12 cellular contexts compared by ENCODE assay signal in genomic region chr1:1100296-1100695, GRCh38. TPM values are rescaled to one million over a fixed set of nuclear protein-coding genes. Genes with fewer than 3 reads are reported as not detected.
"Had no signal": no experiment of that assay in that cellular context is flagged by ENCODE, and none has a peak within 500 bp of the region (broad histone marks: within the 10 kb centered on the region; RNA-seq: fewer than 3 reads in every experiment).

No MANE protein-coding gene starts in this region.

- H3K27ac ChIP-seq: body of pancreas, tibial nerve had no signal

- ATAC-seq: body of pancreas; naive thymus-derived CD4-positive, alpha-beta T cell; stimulated activated memory B cell treated with anti-CD40 and anti-IgM and Interleukin-4, amounts not matched to agents 10 μg/mL and 1 μg/mL and 100 μg/mL, for 72 hours had no signal

- DNase-seq: activated CD4-positive, alpha-beta T cell treated with anti-CD3 and anti-CD28 coated beads, Interleukin-2, amount 50 U/mL, for 48 hours; activated gamma-delta T cell treated with Interleukin-2 at 50 U/mL for 16 hours; body of pancreas; dermis blood vessel endothelial cell; endodermal cell; erythroblast; small intestine had no signal

- H3K4me1 ChIP-seq: body of pancreas, tibial nerve had no signal

- H3K9me3 ChIP-seq: body of pancreas, tibial nerve had no signal

- H3K4me3 ChIP-seq: body of pancreas, tibial nerve had no signal

- H3K36me3 ChIP-seq: tibial nerve had no signal

- H3K27me3 ChIP-seq: body of pancreas had no signal

RNA-seq across cellular contexts. Expression of gene RNF223, which starts 26.2 kb away (rescaled TPM):
- total RNA-seq: dermis blood vessel endothelial cell, endodermal cell, lung microvascular endothelial cell, mononuclear cell, tibial nerve had no signal
- polyA plus RNA-seq: naive thymus-derived CD4-positive, alpha-beta T cell had no signal
